7 cellular contexts compared by ENCODE assay signal in genomic region chr14:106717544-106717943, GRCh38.
DNase-seq lines count a peak whose midpoint lies in the region; ATAC-seq, FAIRE-seq and TF ChIP-seq lines count a peak whose summit lies in the region.
"Not testable (repeated sequence)": the region's sequence is repeated elsewhere in the genome, so short reads cannot be mapped to it uniquely, and the experiment has no call there.

No MANE protein-coding gene starts in this region.

- not testable (repeated sequence) for H4K20me1 ChIP-seq in astrocyte (ENCODE audit: insufficient read depth, low read length); keratinocyte (ENCODE audit: control insufficient read depth, extremely low read depth, insufficient read depth, low read length)

- POLR2A ChIA-PET in T-cell (lab: Charles Lee) = not testable (repeated sequence)

- H3K4me1 Mint-ChIP-seq in T-cell (peaks cover 4 to 40% (median 19%) of the 10 kb centered on the region in 3 donors), natural killer cell (peaks cover 12 to 55% of the 10 kb centered on the region in 2 donors)
- H3K4me1 Mint-ChIP-seq in astrocyte (ENCODE audit: low read depth, unreplicated experiment) = not testable (repeated sequence)

- not testable (repeated sequence) for TF ChIP-seq POLR2A in GM12891 (IDR thresholded peaks at IDR 0.05; ENCODE audit: low read depth, low read length)

- not testable (repeated sequence) for H3K27me3 ChIP-seq in astrocyte (ENCODE audit: insufficient read depth, low read length); keratinocyte (ENCODE audit: control insufficient read depth, extremely low read depth, insufficient read depth, low read length)

- not testable (repeated sequence) for H3K36me3 Mint-ChIP-seq in T-cell; astrocyte (ENCODE audit: low read depth, unreplicated experiment); natural killer cell

- not testable (repeated sequence) for H3K4me1 ChIP-seq in astrocyte (ENCODE audit: insufficient read depth, low read length); keratinocyte (ENCODE audit: control insufficient read depth, extremely low read depth, insufficient read depth, low read length)

- H3K4me3 ChIP-seq in astrocyte (ENCODE audit: insufficient read depth, low read depth, low read length); keratinocyte (ENCODE audit: control insufficient read depth in 2 of 3, extremely low read depth in 1 of 3, insufficient read depth in 2 of 3, low read depth in 1 of 3, low read length in 3 of 3): not testable (repeated sequence)

- not testable (repeated sequence) for H3K36me3 ChIP-seq in astrocyte (ENCODE audit: insufficient read depth, low read length); keratinocyte (ENCODE audit: control insufficient read depth in 2 of 2, extremely low read depth in 1 of 2, insufficient read depth in 2 of 2, low read length in 2 of 2)

- H3K79me2 ChIP-seq in astrocyte (ENCODE audit: insufficient read depth, low read length); keratinocyte (ENCODE audit: control insufficient read depth, insufficient read depth, low read length): not testable (repeated sequence)

- not testable (repeated sequence) for H3K27me3 Mint-ChIP-seq in T-cell; astrocyte (ENCODE audit: low read depth, unreplicated experiment); natural killer cell (ENCODE audit: low read depth in 2 of 2)

- not testable (repeated sequence) for H3K9me3 Mint-ChIP-seq in T-cell; astrocyte (ENCODE audit: unreplicated experiment); natural killer cell

- peak; percentile 99 for FAIRE-seq in GM12891 (lab: Jason Lieb, UNC)
- FAIRE-seq in astrocyte (lab: Jason Lieb, UNC) = not testable (repeated sequence)
- peak; percentile 96 for FAIRE-seq in keratinocyte (lab: Jason Lieb, UNC)

- dilution Hi-C loops in keratinocyte (cut with MboI; ENCODE audit: extremely low pct_ligation_motif_present, low sequenced_read_pairs) = not testable (repeated sequence)

- not testable (repeated sequence) for H3K4me3 Mint-ChIP-seq in T-cell; astrocyte (ENCODE audit: unreplicated experiment); natural killer cell

- not testable (repeated sequence) for H2AFZ ChIP-seq in astrocyte (ENCODE audit: low read depth, low read length); keratinocyte (ENCODE audit: control insufficient read depth, low read length)

- intact Hi-C loops in natural killer cell (cut with micrococcal nuclease) = not testable (repeated sequence)

- H3K4me2 ChIP-seq in astrocyte (ENCODE audit: low read length); keratinocyte (ENCODE audit: control insufficient read depth, extremely low read depth, insufficient read depth, low read depth, low read length): not testable (repeated sequence)

- TF ChIP-seq CTCF in astrocyte (IDR thresholded peaks at IDR 0.05; ENCODE audit: insufficient read depth, low read depth, low read length) (peak; percentile 8), keratinocyte (optimal IDR thresholded peaks at IDR 0.05 in 1 of 3, IDR thresholded peaks at IDR 0.05 in 1 of 3, conservative IDR thresholded peaks at IDR 0.05 in 1 of 3; ENCODE audit: extremely low read depth in 1 of 3, insufficient read depth in 2 of 3, low read length in 3 of 3) (peak in 1 of 3 experiments; percentile 25), natural killer cell (IDR thresholded peaks at IDR 0.05) (peak; percentile 59)

- not testable (repeated sequence) for DNase-seq in GM12891 (ENCODE audit: insufficient read length, low spot score); T-cell; astrocyte (ENCODE audit: low read depth); keratinocyte (ENCODE audit: low read depth, low spot score); natural killer cell

- H3K9me1 ChIP-seq in keratinocyte (ENCODE audit: control insufficient read depth, extremely low read depth, insufficient read depth, low read length) = not testable (repeated sequence)

- ATAC-seq in GM21717 (IDR thresholded peaks at IDR 0.05; ENCODE audit: unreplicated experiment) (peak; percentile 65), HG03342 (IDR thresholded peaks at IDR 0.05; ENCODE audit: unreplicated experiment) (peak; percentile 53), T-cell (replicated peaks in 1 of 4) (peak; percentile 55 to 72 (median 70)), natural killer cell (peak; percentile 78 to 87 (median 85))

- not testable (repeated sequence) for H3K9ac ChIP-seq in astrocyte (ENCODE audit: low read length); keratinocyte (ENCODE audit: control insufficient read depth, extremely low read depth, insufficient read depth, low read length)

- not testable (repeated sequence) for H3K27ac ChIP-seq in astrocyte (ENCODE audit: low read depth, low read length); keratinocyte (ENCODE audit: control insufficient read depth, insufficient read depth, low read length)

- H3K27ac Mint-ChIP-seq in T-cell; astrocyte (ENCODE audit: unreplicated experiment); natural killer cell: not testable (repeated sequence)

- CTCF ChIA-PET in T-cell (lab: Charles Lee) = not testable (repeated sequence)

- H3K9me3 ChIP-seq in astrocyte (ENCODE audit: insufficient read depth, low read depth, low read length); keratinocyte (ENCODE audit: control insufficient read depth, low read depth, low read length): not testable (repeated sequence)
